ENCODE assay signal across 8 cellular contexts in the genomic region with DNA sequence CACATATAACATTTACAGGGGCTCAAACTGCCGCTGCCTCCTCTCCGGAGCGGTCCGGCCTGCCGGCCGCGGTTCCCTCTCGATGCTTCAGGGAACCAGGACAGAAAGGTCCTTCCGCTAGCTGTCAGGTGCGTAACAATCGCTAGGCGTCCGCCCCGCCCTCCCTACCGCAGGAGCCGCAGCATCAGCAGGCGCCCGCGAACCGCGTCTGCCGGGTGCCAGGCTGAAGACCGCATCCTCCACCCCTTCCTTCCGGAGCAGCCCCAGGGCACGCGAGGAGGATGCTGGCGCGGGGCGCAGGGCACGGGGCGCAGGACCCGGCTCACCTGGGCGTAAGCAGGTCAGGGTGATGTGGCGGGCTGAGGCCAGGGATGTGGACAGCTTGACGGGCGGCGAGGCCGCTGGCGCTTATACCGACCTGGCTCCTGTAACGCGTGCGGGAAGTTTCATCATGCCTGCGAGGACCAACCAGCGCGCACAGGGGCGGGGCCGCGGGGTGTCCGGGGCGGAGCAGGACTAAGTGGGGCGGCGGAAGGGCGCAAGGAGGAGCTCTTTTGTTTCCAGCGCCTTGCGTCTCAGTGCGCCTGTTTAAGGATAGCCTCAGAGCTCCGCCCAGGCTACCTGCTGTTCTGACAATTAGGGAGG. TPM values are rescaled to one million over a fixed set of nuclear protein-coding genes. Genes with fewer than 3 reads are reported as not detected.
DNase-seq lines count a peak whose midpoint lies in the region; ATAC-seq, FAIRE-seq and TF ChIP-seq lines count a peak whose summit lies in the region.

A gene with protein sequence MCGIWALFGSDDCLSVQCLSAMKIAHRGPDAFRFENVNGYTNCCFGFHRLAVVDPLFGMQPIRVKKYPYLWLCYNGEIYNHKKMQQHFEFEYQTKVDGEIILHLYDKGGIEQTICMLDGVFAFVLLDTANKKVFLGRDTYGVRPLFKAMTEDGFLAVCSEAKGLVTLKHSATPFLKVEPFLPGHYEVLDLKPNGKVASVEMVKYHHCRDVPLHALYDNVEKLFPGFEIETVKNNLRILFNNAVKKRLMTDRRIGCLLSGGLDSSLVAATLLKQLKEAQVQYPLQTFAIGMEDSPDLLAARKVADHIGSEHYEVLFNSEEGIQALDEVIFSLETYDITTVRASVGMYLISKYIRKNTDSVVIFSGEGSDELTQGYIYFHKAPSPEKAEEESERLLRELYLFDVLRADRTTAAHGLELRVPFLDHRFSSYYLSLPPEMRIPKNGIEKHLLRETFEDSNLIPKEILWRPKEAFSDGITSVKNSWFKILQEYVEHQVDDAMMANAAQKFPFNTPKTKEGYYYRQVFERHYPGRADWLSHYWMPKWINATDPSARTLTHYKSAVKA (minus strand): TSS at position 384 of the 645 bp plus-strand sequence. CDS start 3,252 bp downstream, outside the sequence.

- peak; percentile 90 for TF ChIP-seq POLR2A in GM10847 (IDR thresholded peaks at IDR 0.05; ENCODE audit: extremely low read depth, insufficient read length)

- WGBS in pancreas, 2 donors, result 0 to 1% methylated on average over 55 to 58 of the region's 58 CpGs

- H3K36me3 ChIP-seq in pancreas (no peaks in the 10 kb centered on the region), tibial artery (peaks cover 2 to 7% (median 5%) of the 10 kb centered on the region in 3 donors)

- FAIRE-seq in pancreas (lab: Jason Lieb, UNC), result no peak

- intact Hi-C loops in Right ventricle myocardium superior (cut with DNase I), result no loop called here
- intact Hi-C loops in pancreas (cut with DNase I), result no loop called here
- intact Hi-C loops in tibial artery (cut with DNase I; ENCODE audit: low total_unique reads), result no loop called here

- H3K27ac ChIP-seq in pancreas (peak within 1 kb of the TSS; percentile 54 to 77 (median 68)), tibial artery (peak within 1 kb of the TSS; percentile 68 to 82)

- ATAC-seq in HG02642 (IDR thresholded peaks at IDR 0.05; ENCODE audit: poor library complexity, unreplicated experiment) (peak; percentile 99), Right ventricle myocardium superior (ENCODE audit: poor library complexity) (peak; percentile 100), pancreas (peak; percentile 99 to 100 (median 99))

- TF ChIP-seq CTCF in pancreas (IDR thresholded peaks at IDR 0.05) (no peak), tibial artery (IDR thresholded peaks at IDR 0.05) (no peak)

- H3K4me3 ChIP-seq in pancreas (peak within 1 kb of the TSS; percentile 69 to 77 (median 71)), tibial artery (peak within 1 kb of the TSS; percentile 72 to 77)

- no peaks in the 10 kb centered on the region for H3K27me3 ChIP-seq in pancreas
- H3K27me3 ChIP-seq in tibial artery, result no peaks in the 10 kb centered on the region

- H3K4me1 ChIP-seq in pancreas (no peaks in the 10 kb centered on the region), tibial artery (peaks cover 0 to 12% (median 2%) of the 10 kb centered on the region in 4 donors)

- DNase-seq in NCI-H128 (lab: John Stamatoyannopoulos, UW; ENCODE audit: unreplicated experiment) (peak; percentile 87), SW 1271 (lab: John Stamatoyannopoulos, UW) (peak; percentile 69 to 87), Right ventricle myocardium superior (peak; percentile 94), pancreas (peak; percentile 94 to 97 (median 94)), tibial artery (peak; percentile 89 to 94)
- DNase-seq in activated naive CD8-positive, alpha-beta T cell treated with anti-CD3 and anti-CD28 coated beads, Interleukin-2, amount 50 U/mL, for 16 hours (ENCODE audit: low read depth, low spot score), result peak; percentile 82

- H3K9me3 ChIP-seq in pancreas, result no peaks in the 10 kb centered on the region
- no peaks in the 10 kb centered on the region for H3K9me3 ChIP-seq in tibial artery

RNA-seq across cellular contexts. Expression of the gene that starts here (rescaled TPM):
- 4.5 TPM for total RNA-seq in Right ventricle myocardium superior
- total RNA-seq in pancreas, result 100 to 1,000 TPM in 1 of 6 donors, 10 to 100 TPM in 5; 10.3 to 232 (median 18.6) TPM
- polyA plus RNA-seq in pancreas, result 10 to 100 TPM; 27.5 to 91.5 TPM

Comparison
In these comparisons a context has a peak if more than half of its experiments do, and no peak if none do; other contexts are left out.
1. Peak in every context shown above with its lines: DNase-seq, ATAC-seq, H3K4me3 ChIP-seq and H3K27ac ChIP-seq.